In the genomic region with DNA sequence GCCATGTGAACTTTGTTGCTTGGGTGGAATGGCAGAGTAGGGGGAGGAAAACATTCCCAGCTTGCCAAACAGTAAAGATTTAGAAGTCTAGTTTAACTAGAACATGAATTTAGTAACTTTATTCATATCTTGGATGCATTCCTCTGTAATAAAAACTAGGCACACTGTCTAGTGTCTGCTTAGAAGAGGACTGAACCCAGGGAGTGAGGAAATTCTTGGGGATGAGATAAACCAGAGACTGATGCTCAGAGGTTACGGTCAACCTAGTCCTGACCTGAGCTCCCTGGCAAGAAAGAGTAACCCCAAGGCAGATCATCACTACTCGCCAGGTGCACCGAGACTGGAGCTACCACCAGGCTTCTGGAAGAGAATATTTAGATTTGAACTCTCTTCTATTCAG, we compare ENCODE assay signal across 31 cellular contexts. TPM values are rescaled to one million over a fixed set of nuclear protein-coding genes. Genes with fewer than 3 reads are reported as not detected.
DNase-seq lines count a peak whose midpoint lies in the region; ATAC-seq and TF ChIP-seq lines count a peak whose summit lies in the region.
"Had no signal": no experiment of that assay in that cellular context is flagged by ENCODE, and none has a peak within 500 bp of the region (broad histone marks: within the 10 kb centered on the region; RNA-seq: fewer than 3 reads in every experiment).

No MANE protein-coding gene starts in this region.

- H3K4me1 ChIP-seq in DND-41 (ENCODE audit: insufficient read depth, low read length) (peaks cover 56% of the 10 kb centered on the region), spleen (peaks cover 16 to 83% (median 56%) of the 10 kb centered on the region in 6 donors), hepatocyte (ENCODE audit: insufficient read depth) (no peaks in the 10 kb centered on the region)
- H3K4me1 ChIP-seq: ascending aorta, colonic mucosa, parathyroid adenoma, testis had no signal

- peaks cover 14 to 52% of the 10 kb centered on the region in 2 donors for H3K36me3 Mint-ChIP-seq in activated T-cell treated with anti-CD3 and anti-CD28 coated beads, Interleukin-2, amount 50 U/mL, for 72 hours (ENCODE audit: insufficient read depth in 2 of 2)
- H3K36me3 Mint-ChIP-seq in activated T-cell treated with anti-CD3 and anti-CD28 coated beads, Interleukin-2, amount 50 U/mL, for 4 hours (ENCODE audit: insufficient read depth) = peaks cover 65% of the 10 kb centered on the region
- peaks cover 87% of the 10 kb centered on the region for H3K36me3 Mint-ChIP-seq in activated naive CD8-positive, alpha-beta T cell treated with anti-CD3 and anti-CD28 coated beads for 36 hours

- intact Hi-C loops in spleen (cut with DNase I; ENCODE audit: low total_unique reads) (loop anchor here (10.0 kb wide), 1 partner anchor 50 kb away; no protein-coding TSS in a partner anchor), dorsolateral prefrontal cortex (cut with DNase I) (no loop called here)

- no peaks in the 10 kb centered on the region for H3K9me3 ChIP-seq in DND-41 (ENCODE audit: insufficient read depth, low read length, severe bottlenecking)
- peaks cover 0 to 9% (median under 1%) of the 10 kb centered on the region in 8 donors for H3K9me3 ChIP-seq in spleen
- H3K9me3 ChIP-seq in hepatocyte (ENCODE audit: low read depth) = no peaks in the 10 kb centered on the region
- H3K9me3 ChIP-seq: colonic mucosa, testis had no signal

- H3K27me3 ChIP-seq in DND-41 (ENCODE audit: insufficient read depth, low read length, poor library complexity) = no peaks in the 10 kb centered on the region
- H3K27me3 ChIP-seq in spleen (replicated peaks in 1 of 7) = no peaks in the 10 kb centered on the region
- H3K27me3 ChIP-seq in dorsolateral prefrontal cortex = no peaks in the 10 kb centered on the region
- no peaks in the 10 kb centered on the region for H3K27me3 ChIP-seq in hepatocyte
- H3K27me3 ChIP-seq: ascending aorta, colonic mucosa, testis had no signal

- H4K20me1 ChIP-seq in DND-41 (ENCODE audit: insufficient read depth, low read length) (0 out of 2 replicates have a peak, but pooled peaks cover 3% of the 10 kb centered on the region), hepatocyte (ENCODE audit: insufficient read depth, poor library complexity, severe bottlenecking) (no peaks in the 10 kb centered on the region)

- H3K4me3 Mint-ChIP-seq in activated T-cell treated with anti-CD3 and anti-CD28 coated beads, Interleukin-2, amount 50 U/mL, for 72 hours = no peak overlapping the region
- H3K4me3 Mint-ChIP-seq in activated T-cell treated with anti-CD3 and anti-CD28 coated beads, Interleukin-2, amount 50 U/mL, for 4 hours = no peak overlapping the region
- H3K4me3 Mint-ChIP-seq in activated naive CD8-positive, alpha-beta T cell treated with anti-CD3 and anti-CD28 coated beads for 36 hours = no peak overlapping the region
- H3K4me3 Mint-ChIP-seq: H9, neural crest cell had no signal

- H3K27ac Mint-ChIP-seq in activated T-cell treated with anti-CD3 and anti-CD28 coated beads, Interleukin-2, amount 50 U/mL, for 72 hours = peak overlapping the region; percentile 16
- peak overlapping the region; percentile 79 for H3K27ac Mint-ChIP-seq in activated naive CD8-positive, alpha-beta T cell treated with anti-CD3 and anti-CD28 coated beads for 36 hours

- peaks cover 7% of the 10 kb centered on the region for H3K79me2 ChIP-seq in DND-41 (ENCODE audit: insufficient read depth, low read length)
- no peaks in the 10 kb centered on the region for H3K79me2 ChIP-seq in hepatocyte

- no peak overlapping the region for H3K9ac ChIP-seq in DND-41 (ENCODE audit: low read depth, low read length)
- H3K9ac ChIP-seq: parathyroid adenoma had no signal

- no peak for DNase-seq in activated T-cell treated with anti-CD3 and anti-CD28 coated beads, Interleukin-2, amount 50 U/mL, for 72 hours
- no peak for DNase-seq in activated T-cell treated with anti-CD3 and anti-CD28 coated beads, Interleukin-2, amount 50 U/mL, for 4 hours
- DNase-seq in DND-41 = no peak
- no peak for DNase-seq in activated naive CD8-positive, alpha-beta T cell treated with anti-CD3 and anti-CD28 coated beads for 36 hours
- DNase-seq in spleen = no peak
- DNase-seq in dorsolateral prefrontal cortex = no peak
- no peak for DNase-seq in hepatocyte (ENCODE audit: low spot score)
- DNase-seq: activated CD8-positive, alpha-beta memory T cell treated with anti-CD3 and anti-CD28 coated beads for 24 hours; activated naive CD4-positive, alpha-beta T cell treated with anti-CD3 and anti-CD28 coated beads, Interleukin-2, amount 50 U/mL, for 16 hours; activated T-cell treated with anti-CD3 and anti-CD28 coated beads, Interleukin-2, amount 50 U/mL, for 1 hour; colonic mucosa; DMS153; effector CD8-positive, alpha-beta T cell; H9; KBM-7; left colon; mammary epithelial cell; NCI-H1105 treated with DMSO at 0.1 percent for 48 hours; NCI-H1930; NCI-H2171 treated with DMSO at 0.1 percent for 48 hours; NCI-H510A; retina; SHP77 treated with DMSO at 0.1 percent for 48 hours; stimulated activated naive CD4-positive, alpha-beta T cell treated with Interleukin-2 at 50 U/mL for 16 hours; SW 1271; testis had no signal

- H3K4me2 ChIP-seq in DND-41 (ENCODE audit: insufficient read depth, low read length) = no peak overlapping the region
- H3K4me2 ChIP-seq in hepatocyte = no peak overlapping the region

- H3K4me1 Mint-ChIP-seq in activated T-cell treated with anti-CD3 and anti-CD28 coated beads, Interleukin-2, amount 50 U/mL, for 72 hours (ENCODE audit: low read depth) = peaks cover 85% of the 10 kb centered on the region
- peaks cover 78% of the 10 kb centered on the region for H3K4me1 Mint-ChIP-seq in activated T-cell treated with anti-CD3 and anti-CD28 coated beads, Interleukin-2, amount 50 U/mL, for 4 hours (ENCODE audit: low read depth)
- H3K4me1 Mint-ChIP-seq in activated naive CD8-positive, alpha-beta T cell treated with anti-CD3 and anti-CD28 coated beads for 36 hours = peaks cover 69% of the 10 kb centered on the region

- H3K27me3 Mint-ChIP-seq in activated T-cell treated with anti-CD3 and anti-CD28 coated beads, Interleukin-2, amount 50 U/mL, for 72 hours (ENCODE audit: low read depth) = no peaks in the 10 kb centered on the region
- no peaks in the 10 kb centered on the region for H3K27me3 Mint-ChIP-seq in activated T-cell treated with anti-CD3 and anti-CD28 coated beads, Interleukin-2, amount 50 U/mL, for 4 hours (ENCODE audit: low read depth)
- no peaks in the 10 kb centered on the region for H3K27me3 Mint-ChIP-seq in activated naive CD8-positive, alpha-beta T cell treated with anti-CD3 and anti-CD28 coated beads for 36 hours

- no peak for TF ChIP-seq CTCF in DND-41 (IDR thresholded peaks at IDR 0.05; ENCODE audit: borderline replicate concordance, extremely low read depth, low read length, poor library complexity, severe bottlenecking)
- no peak for TF ChIP-seq CTCF in spleen (IDR thresholded peaks at IDR 0.05 in 8 of 11, conservative IDR thresholded peaks at IDR 0.05 in 3 of 11)
- TF ChIP-seq CTCF in dorsolateral prefrontal cortex (IDR thresholded peaks at IDR 0.05 in 54 of 56, conservative IDR thresholded peaks at IDR 0.05 in 2 of 56; ENCODE audit: low read depth in 1 of 56, partially characterized antibody in 56 of 56) = no peak
- no peak for TF ChIP-seq CTCF in hepatocyte (IDR thresholded peaks at IDR 0.05; ENCODE audit: poor library complexity)

- TF ChIP-seq POLR2A in spleen (IDR thresholded peaks at IDR 0.05) (no peak), GM18505 (IDR thresholded peaks at IDR 0.05; ENCODE audit: borderline replicate concordance, extremely low read depth, insufficient read depth, insufficient read length) (no peak)

- H3K27ac ChIP-seq in DND-41 (ENCODE audit: low read length) (peak overlapping the region; percentile 66), spleen (peak overlapping the region in 7 of 8 donors; percentile 1 to 88 (median 60)), dorsolateral prefrontal cortex (peak overlapping the region in 1 of 59 donors; percentile 10), hepatocyte (no peak overlapping the region)
- H3K27ac ChIP-seq: ascending aorta, colonic mucosa, parathyroid adenoma, testis had no signal

- H3K9me3 Mint-ChIP-seq in activated T-cell treated with anti-CD3 and anti-CD28 coated beads, Interleukin-2, amount 50 U/mL, for 72 hours = peaks cover 0 to 2% of the 10 kb centered on the region in 2 donors
- no peaks in the 10 kb centered on the region for H3K9me3 Mint-ChIP-seq in activated T-cell treated with anti-CD3 and anti-CD28 coated beads, Interleukin-2, amount 50 U/mL, for 4 hours
- H3K9me3 Mint-ChIP-seq in activated naive CD8-positive, alpha-beta T cell treated with anti-CD3 and anti-CD28 coated beads for 36 hours = peaks cover 8% of the 10 kb centered on the region
- H3K9me3 Mint-ChIP-seq: H9 had no signal

- H3K4me3 ChIP-seq in DND-41 (ENCODE audit: low read depth in 1 of 2, low read length in 2 of 2) = no peak overlapping the region
- no peak overlapping the region for H3K4me3 ChIP-seq in spleen
- no peak overlapping the region for H3K4me3 ChIP-seq in dorsolateral prefrontal cortex
- H3K4me3 ChIP-seq in hepatocyte = no peak overlapping the region
- H3K4me3 ChIP-seq: ascending aorta, colonic mucosa, skin epidermis, testis had no signal

- no peak overlapping the region for H2AFZ ChIP-seq in DND-41 (ENCODE audit: low read depth, low read length)
- no peak overlapping the region for H2AFZ ChIP-seq in hepatocyte
- H2AFZ ChIP-seq: parathyroid adenoma had no signal

- no peak for ATAC-seq in activated T-cell treated with anti-CD3 and anti-CD28 coated beads, Interleukin-2, amount 50 U/mL, for 72 hours (replicated peaks in 1 of 2)
- no peak for ATAC-seq in activated T-cell treated with anti-CD3 and anti-CD28 coated beads, Interleukin-2, amount 50 U/mL, for 4 hours
- no peak for ATAC-seq in DND-41 (ENCODE audit: insufficient read depth, low read depth)
- no peak for ATAC-seq in GM18505 (IDR thresholded peaks at IDR 0.05; ENCODE audit: unreplicated experiment)
- ATAC-seq: left colon had no signal

- H3K36me3 ChIP-seq in DND-41 (ENCODE audit: insufficient read depth, low read length) (peaks cover 86% of the 10 kb centered on the region), spleen (peaks cover 0 to 100% (median 83%) of the 10 kb centered on the region in 6 donors), hepatocyte (replicated peaks; ENCODE audit: insufficient read depth, low read depth) (peaks cover 4% of the 10 kb centered on the region)

- no peaks in the 10 kb centered on the region for H3K9me2 ChIP-seq in hepatocyte (replicated peaks; ENCODE audit: insufficient read depth)

- WGBS in spleen, 5 donors = 95 to 100% (median 98%) methylated on average over 3 of the region's 3 CpGs
- WGBS in hepatocyte (ENCODE audit: low lambda C conversion rate, missing lambda C conversion rate) = 92% methylated on average over 3 of the region's 3 CpGs

RNA-seq across cellular contexts. Expression of gene SNRK, which starts 58.2 kb away (rescaled TPM):
- 10 to 100 TPM; 32.9 to 37.8 TPM for total RNA-seq in activated T-cell treated with anti-CD3 and anti-CD28 coated beads, Interleukin-2, amount 50 U/mL, for 72 hours
- 10 to 100 TPM; 19.6 to 21.3 (median 19.6) TPM for total RNA-seq in activated T-cell treated with anti-CD3 and anti-CD28 coated beads, Interleukin-2, amount 50 U/mL, for 4 hours
- total RNA-seq in activated naive CD8-positive, alpha-beta T cell treated with anti-CD3 and anti-CD28 coated beads for 36 hours = 10 to 100 TPM; 26.8 to 29.3 TPM
- total RNA-seq in spleen (100 to 1,000 TPM in 4 of 7 donors, 10 to 100 TPM in 3; 83.7 to 121 (median 106) TPM), dorsolateral prefrontal cortex (10 to 100 TPM; 21.1 to 62.5 (median 44.5) TPM), hepatocyte (20.9 and 25.3 TPM in 2 replicates)
- polyA plus RNA-seq in spleen (10 to 100 TPM; 12.0 to 17.9 (median 12.8) TPM), hepatocyte (9.8 and 10.7 TPM in 2 replicates)
